9 cellular contexts compared by ENCODE assay signal in the genomic region with DNA sequence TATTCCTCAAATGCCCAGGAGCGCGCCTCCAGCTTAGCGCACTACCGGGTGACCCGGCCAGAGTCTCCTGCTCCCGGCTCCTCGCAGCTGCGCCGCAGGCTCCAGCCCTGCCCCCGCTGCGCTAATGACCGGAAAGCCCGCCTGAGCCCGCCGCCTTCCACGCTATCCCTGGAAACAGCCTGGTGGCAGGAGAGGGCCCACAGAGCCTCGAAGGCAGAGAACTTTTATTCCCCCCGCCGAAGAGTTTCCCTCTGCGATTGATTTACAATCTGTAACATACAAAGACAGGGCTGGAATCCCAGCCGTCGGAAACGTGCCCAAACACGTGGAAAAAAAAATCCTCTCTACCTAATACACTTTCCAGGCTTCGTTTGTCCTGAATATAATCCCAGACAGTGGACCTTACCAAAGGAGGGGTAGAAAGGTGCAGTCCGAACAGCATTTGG. TPM values are rescaled to one million over a fixed set of nuclear protein-coding genes. Genes with fewer than 3 reads are reported as not detected.
A peak's percentile ranks its signal among the peaks of the same experiment; 100 is the strongest.
DNase-seq lines count a peak whose midpoint lies in the region; ATAC-seq, FAIRE-seq and TF ChIP-seq lines count a peak whose summit lies in the region.
"Had no signal": no experiment of that assay in that cellular context is flagged by ENCODE, and none has a peak within 500 bp of the region (broad histone marks: within the 10 kb centered on the region; RNA-seq: fewer than 3 reads in every experiment).

No MANE protein-coding gene starts in this region.

- DNase-seq in DMS53 treated with DMSO at 0.1 percent for 48 hours (lab: John Stamatoyannopoulos, UW; ENCODE audit: unreplicated experiment) (peak; percentile 86), NCI-H460 (ENCODE audit: extremely low read depth, low read depth) (peak; percentile 19), esophagus squamous epithelium (lab: John Stamatoyannopoulos, UW) (no peak), pancreas (peak in 3 of 6 donors; percentile 33 to 77 (median 73)), NCI-H1436 treated with DMSO at 0.1 percent for 48 hours (lab: John Stamatoyannopoulos, UW) (no peak)

- H3K36me3 ChIP-seq in esophagus squamous epithelium (no peaks in the 10 kb centered on the region), pancreas (no peaks in the 10 kb centered on the region)
- H3K36me3 ChIP-seq: uterus had no signal

- TF ChIP-seq CTCF in esophagus squamous epithelium (IDR thresholded peaks at IDR 0.05) (no peak), pancreas (IDR thresholded peaks at IDR 0.05) (no peak)

- peaks cover 14 to 100% (median 29%) of the 10 kb centered on the region in 4 donors for H3K27me3 ChIP-seq in esophagus squamous epithelium
- H3K27me3 ChIP-seq in pancreas = peaks cover 0 to 30% (median 8%) of the 10 kb centered on the region in 4 donors

- no peaks in the 10 kb centered on the region for H3K9me3 ChIP-seq in esophagus squamous epithelium
- H3K9me3 ChIP-seq in pancreas = no peaks in the 10 kb centered on the region
- H3K9me3 ChIP-seq: uterus had no signal

- H3K4me1 ChIP-seq in esophagus squamous epithelium = peaks cover 31 to 50% (median 41%) of the 10 kb centered on the region in 3 donors
- H3K4me1 ChIP-seq in pancreas = peaks cover 13 to 32% (median 28%) of the 10 kb centered on the region in 3 donors

- no peak for TF ChIP-seq POLR2A in esophagus squamous epithelium (IDR thresholded peaks at IDR 0.05)

- WGBS in esophagus squamous epithelium, 2 donors = 0 to 1% methylated on average over 7 to 10 of the region's 26 CpGs
- 1 to 3% methylated on average over 26 of the region's 26 CpGs for WGBS in pancreas, 2 donors

- H3K27ac ChIP-seq in esophagus squamous epithelium = no peak overlapping the region
- H3K27ac ChIP-seq in pancreas = no peak overlapping the region
- H3K27ac ChIP-seq: uterus had no signal

- no peak for FAIRE-seq in pancreas (lab: Jason Lieb, UNC)

- intact Hi-C loops in esophagus squamous epithelium (cut with DNase I) = no loop called here
- intact Hi-C loops in pancreas (cut with DNase I) = no loop called here

- peak; percentile 52 to 76 (median 72) for ATAC-seq in pancreas
- ATAC-seq in GM21786 (IDR thresholded peaks at IDR 0.05; ENCODE audit: unreplicated experiment) = no peak
- ATAC-seq in HG03196 (IDR thresholded peaks at IDR 0.05; ENCODE audit: unreplicated experiment) = no peak
- no peak for ATAC-seq in GM21576 (IDR thresholded peaks at IDR 0.05; ENCODE audit: unreplicated experiment)

- H3K4me3 ChIP-seq in esophagus squamous epithelium = peak overlapping the region in 3 of 4 donors; percentile 43 to 69 (median 47)
- peak overlapping the region in 1 of 4 donors; percentile 51 for H3K4me3 ChIP-seq in pancreas

RNA-seq across cellular contexts. Expression of a gene that starts 1.5 kb away (rescaled TPM):
- 4.0 and 4.8 TPM in 2 replicates for total RNA-seq in NCI-H460 (2014; rRNA removed; shearing (Covaris generic))
- polyA plus RNA-seq in NCI-H460 (2014; cell fraction: nucleus; rRNA removed) = 4.9 and 5.8 TPM in 2 replicates
- total RNA-seq in esophagus squamous epithelium = not detected
- under 1 TPM in 1 of 6 donors, not detected in 5; 0.06 TPM for total RNA-seq in pancreas
- polyA plus RNA-seq in pancreas = under 1 TPM; 0.04 to 0.12 TPM

RNA-seq across cellular contexts. Expression of a gene that starts 39.4 kb away (rescaled TPM):
- total RNA-seq in NCI-H460 (2014; rRNA removed; shearing (Covaris generic)) = 191 and 195 TPM in 2 replicates
- 314 and 320 TPM in 2 replicates for polyA plus RNA-seq in NCI-H460 (2014; cell fraction: nucleus; rRNA removed)
- 10 to 100 TPM; 24.1 to 92.7 (median 63.5) TPM for total RNA-seq in esophagus squamous epithelium
- 10 to 100 TPM; 25.6 to 42.1 (median 31.7) TPM for total RNA-seq in pancreas
- polyA plus RNA-seq in pancreas = 10 to 100 TPM; 24.7 to 44.7 TPM

Comparison
In these comparisons a context has a peak if more than half of its experiments do, and no peak if none do; other contexts are left out.
1. DNase-seq: peak in DMS53 treated with DMSO at 0.1 percent for 48 hours (single experiment) and NCI-H460 (single experiment); none in esophagus squamous epithelium (single experiment) and NCI-H1436 treated with DMSO at 0.1 percent for 48 hours (single experiment).
2. ATAC-seq: peak in pancreas (4 of 4); none in GM21786 (single experiment), HG03196 (single experiment) and GM21576 (single experiment).